ENCODE assay signal across 25 cellular contexts in the genomic region with DNA sequence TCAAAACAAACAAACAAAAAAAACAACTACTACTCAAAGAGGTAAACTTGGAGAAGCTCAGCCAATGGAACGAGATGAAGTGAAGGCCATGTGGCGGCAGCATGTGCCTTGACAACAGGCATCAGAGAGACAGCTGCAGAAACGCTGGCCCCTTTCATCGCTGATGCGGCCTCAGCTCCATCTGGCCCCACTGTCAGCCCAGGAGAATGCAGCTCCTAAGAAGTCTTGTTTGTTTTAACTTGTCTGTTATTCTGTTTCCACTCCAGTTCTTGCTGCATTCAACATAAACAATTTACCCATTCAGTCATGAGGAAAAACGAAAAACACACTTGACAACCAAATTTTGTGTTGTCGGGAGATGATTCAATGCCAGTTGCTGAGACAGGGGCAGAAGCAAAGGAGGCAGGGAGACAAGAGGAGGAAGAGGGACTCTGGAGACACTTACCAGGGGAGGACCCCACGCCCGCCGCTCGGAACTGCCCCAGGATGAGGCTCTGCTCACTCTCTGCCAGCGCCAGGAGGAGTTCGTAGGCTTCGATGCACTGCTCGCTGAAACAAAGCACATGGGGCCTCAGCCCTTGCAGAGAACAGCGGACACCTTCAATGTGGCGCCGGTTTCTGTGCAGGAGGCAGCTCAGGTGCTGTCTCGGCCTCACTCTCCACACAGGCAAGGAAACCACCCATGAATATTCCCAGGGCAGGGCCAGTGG.
DNase-seq lines count a peak whose midpoint lies in the region; ATAC-seq and TF ChIP-seq lines count a peak whose summit lies in the region.
"Had no signal": no experiment of that assay in that cellular context is flagged by ENCODE, and none has a peak within 500 bp of the region (broad histone marks: within the 10 kb centered on the region; RNA-seq: fewer than 3 reads in every experiment).

No MANE protein-coding gene starts in this region.

- H3K27me3 Mint-ChIP-seq in chondrocyte (ENCODE audit: low read depth), result no peaks in the 10 kb centered on the region
- H3K27me3 Mint-ChIP-seq: activated CD4-positive, alpha-beta memory T cell treated with anti-CD3 and anti-CD28 coated beads, Interleukin-2, amount 10 ng/mL, durations not matched to agents 7 days and 5 days; activated naive CD8-positive, alpha-beta T cell; CD4-positive, CD25-positive, alpha-beta regulatory T cell; natural killer cell treated with Interleukin-12 subunit alpha and Interleukin-12 subunit beta and Interleukin-15 and Interleukin-18, amount 100 ng/mL, for 72 hours had no signal

- intact Hi-C loops in sciatic nerve (cut with DNase I), result no loop called here

- H3K4me1 Mint-ChIP-seq in chondrocyte (ENCODE audit: low read depth), result peaks cover 5% of the 10 kb centered on the region

- H3K4me3 Mint-ChIP-seq in chondrocyte (ENCODE audit: unreplicated experiment), result no peak overlapping the region
- H3K4me3 Mint-ChIP-seq: activated CD4-positive, alpha-beta memory T cell treated with anti-CD3 and anti-CD28 coated beads, Interleukin-2, amount 10 ng/mL, durations not matched to agents 7 days and 5 days; activated naive CD8-positive, alpha-beta T cell; CD4-positive, CD25-positive, alpha-beta regulatory T cell; natural killer cell treated with Interleukin-12 subunit alpha and Interleukin-12 subunit beta and Interleukin-15 and Interleukin-18, amount 100 ng/mL, for 72 hours had no signal

- H3K36me3 Mint-ChIP-seq in chondrocyte (ENCODE audit: low read depth), result peaks cover 8% of the 10 kb centered on the region
- H3K36me3 Mint-ChIP-seq: natural killer cell treated with Interleukin-12 subunit alpha and Interleukin-12 subunit beta and Interleukin-15 and Interleukin-18, amount 100 ng/mL, for 72 hours had no signal

- peak; percentile 41 to 73 for DNase-seq in NCI-H524 (lab: John Stamatoyannopoulos, UW)
- no peak for DNase-seq in NCI-H524 treated with DMSO at 0.1 percent for 48 hours (lab: John Stamatoyannopoulos, UW)
- DNase-seq in chondrocyte (ENCODE audit: low spot score), result peak; percentile 59
- peak; percentile 38 for DNase-seq in left lobe of liver (ENCODE audit: low spot score)
- DNase-seq in sciatic nerve (ENCODE audit: low spot score), result peak; percentile 59
- DNase-seq in NCI-H1048 (lab: John Stamatoyannopoulos, UW), result no peak
- no peak for DNase-seq in NCI-H2196 (lab: John Stamatoyannopoulos, UW; ENCODE audit: unreplicated experiment)
- DNase-seq in NCI-H1417 (lab: John Stamatoyannopoulos, UW), result no peak
- DNase-seq: activated CD4-positive, alpha-beta memory T cell treated with anti-CD3 and anti-CD28 coated beads, Interleukin-2, amount 10 ng/mL, durations not matched to agents 7 days and 5 days; CD4-positive, CD25-positive, alpha-beta regulatory T cell; cortex of kidney; Karpas-422; left ventricle myocardium inferior; NCI-H187 treated with DMSO at 0.1 percent for 48 hours; NCI-H2227 treated with DMSO at 0.1 percent for 48 hours; pancreas; RPMI8226; sigmoid colon; stimulated activated naive CD4-positive, alpha-beta T cell; testis had no signal

- H3K27ac Mint-ChIP-seq in chondrocyte (ENCODE audit: unreplicated experiment), result no peak overlapping the region
- H3K27ac Mint-ChIP-seq: activated CD4-positive, alpha-beta memory T cell treated with anti-CD3 and anti-CD28 coated beads, Interleukin-2, amount 10 ng/mL, durations not matched to agents 7 days and 5 days; activated naive CD8-positive, alpha-beta T cell; natural killer cell treated with Interleukin-12 subunit alpha and Interleukin-12 subunit beta and Interleukin-15 and Interleukin-18, amount 100 ng/mL, for 72 hours had no signal

- no peaks in the 10 kb centered on the region for H3K9me3 Mint-ChIP-seq in chondrocyte (ENCODE audit: low read depth)
- H3K9me3 Mint-ChIP-seq: activated CD4-positive, alpha-beta memory T cell treated with anti-CD3 and anti-CD28 coated beads, Interleukin-2, amount 10 ng/mL, durations not matched to agents 7 days and 5 days; natural killer cell treated with Interleukin-12 subunit alpha and Interleukin-12 subunit beta and Interleukin-15 and Interleukin-18, amount 100 ng/mL, for 72 hours had no signal

- no peak for TF ChIP-seq CTCF in chondrocyte (IDR thresholded peaks at IDR 0.05)

- ATAC-seq in left lobe of liver (no peak), sciatic nerve (peak; percentile 64)
- ATAC-seq: activated CD4-positive, CD25-positive, alpha-beta regulatory T cell treated with anti-CD3 and anti-CD28 coated beads, Interleukin-2, amount 50 U/mL, for 24 hours; gastroesophageal sphincter; GM12878 had no signal

Comparison
In these comparisons a context has a peak if more than half of its experiments do, and no peak if none do; other contexts are left out.
1. DNase-seq: peak in NCI-H524 (2 of 2), chondrocyte (single experiment), left lobe of liver (single experiment) and sciatic nerve (single experiment); none in NCI-H524 treated with DMSO at 0.1 percent for 48 hours (single experiment), NCI-H1048 (single experiment), NCI-H2196 (single experiment) and NCI-H1417 (0 of 3).